ENCODE assay signal across 8 cellular contexts in the genomic region with DNA sequence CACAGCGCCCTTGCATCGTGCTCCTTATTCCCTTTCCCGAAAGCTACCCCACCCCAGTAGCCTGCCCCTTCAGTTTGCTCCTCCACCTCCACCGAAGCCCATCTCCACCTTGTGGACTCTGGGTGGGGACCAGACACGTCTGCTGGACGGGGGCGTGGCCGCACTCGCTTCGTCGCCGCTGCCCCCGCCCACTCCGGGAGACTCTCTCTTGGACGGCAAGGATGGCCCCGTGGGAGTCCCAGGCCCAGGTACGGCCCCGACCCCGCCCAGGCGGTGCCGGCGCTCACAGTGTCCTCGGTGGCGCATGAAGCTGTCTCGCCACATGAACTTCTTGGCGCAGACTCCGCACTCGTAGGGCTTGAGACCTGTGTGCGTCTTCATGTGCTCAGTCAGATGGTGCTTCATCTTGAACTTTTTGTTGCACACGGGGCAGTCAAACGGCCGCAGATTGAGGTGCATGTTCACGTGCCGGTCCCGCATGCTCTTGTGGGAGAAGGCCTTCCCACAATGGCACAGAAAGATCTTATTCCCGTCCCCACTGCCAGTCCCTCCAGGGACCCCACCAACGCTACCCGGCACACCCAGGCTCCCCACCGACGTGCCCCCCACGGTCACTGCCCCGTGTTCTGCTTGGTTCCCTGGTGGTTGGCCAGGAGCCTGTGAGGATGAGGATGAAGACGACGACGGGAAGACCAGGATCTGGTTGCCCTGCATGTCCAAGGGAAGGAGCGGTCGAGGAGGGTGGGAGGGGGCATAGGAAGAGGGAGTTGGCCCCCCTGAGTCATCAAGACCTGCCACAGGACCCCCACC. TPM values are rescaled to one million over a fixed set of nuclear protein-coding genes. Genes with fewer than 3 reads are reported as not detected.
A peak's percentile ranks its signal among the peaks of the same experiment; 100 is the strongest.
DNase-seq lines count a peak whose midpoint lies in the region; ATAC-seq and TF ChIP-seq lines count a peak whose summit lies in the region.

No MANE protein-coding gene starts in this region.

- peak; percentile 41 for DNase-seq in DMS79 treated with DMSO at 0.1 percent for 48 hours (lab: John Stamatoyannopoulos, UW)
- DNase-seq in NCI-H2227 treated with DMSO at 0.1 percent for 48 hours (lab: John Stamatoyannopoulos, UW): peak; percentile 31
- peak; percentile 35 for DNase-seq in cerebellar cortex (ENCODE audit: low spot score)
- peak; percentile 57 for DNase-seq in mesendoderm
- peak in 1 of 2 donors; percentile 90 for DNase-seq in vagina (ENCODE audit: extremely low spot score in 2 of 2)
- no peak for DNase-seq in OCI-M2 (lab: John Stamatoyannopoulos, UW; ENCODE audit: unreplicated experiment)

- H3K9ac ChIP-seq in mesendoderm (ENCODE audit: low read length): peak overlapping the region; percentile 51

- H3K27ac ChIP-seq in mesendoderm (ENCODE audit: low read depth, low read length): no peak overlapping the region
- H3K27ac ChIP-seq in vagina: peak overlapping the region; percentile 99

- no peak overlapping the region for H2AK5ac ChIP-seq in mesendoderm (ENCODE audit: low read length)

- H3K79me1 ChIP-seq in mesendoderm (ENCODE audit: low read length): peaks cover 6% of the 10 kb centered on the region

- H3K4me1 ChIP-seq in mesendoderm (ENCODE audit: control insufficient read depth, low read depth, low read length) (peaks cover 2% of the 10 kb centered on the region), vagina (peaks cover 69% of the 10 kb centered on the region)

- H2BK5ac ChIP-seq in mesendoderm (ENCODE audit: low read length): no peak overlapping the region

- peak overlapping the region; percentile 15 for H3K23ac ChIP-seq in mesendoderm (ENCODE audit: low read length)

- H3K79me2 ChIP-seq in mesendoderm (ENCODE audit: control insufficient read depth, insufficient read depth, low read length): peaks cover 6% of the 10 kb centered on the region

- no peak overlapping the region for H3K18ac ChIP-seq in mesendoderm (ENCODE audit: low read length)

- ATAC-seq in HG03097 (IDR thresholded peaks at IDR 0.05; ENCODE audit: low FRiP score, unreplicated experiment) (no peak), GM18520 (IDR thresholded peaks at IDR 0.05; ENCODE audit: unreplicated experiment) (no peak)

- H3K4me3 ChIP-seq in mesendoderm (ENCODE audit: low read length): no peak overlapping the region
- peak overlapping the region; percentile 73 to 93 for H3K4me3 ChIP-seq in vagina

- H3K9me3 ChIP-seq in vagina: no peaks in the 10 kb centered on the region

- no peak overlapping the region for H4K5ac ChIP-seq in mesendoderm (ENCODE audit: low read length)

- WGBS in mesendoderm (ENCODE audit: extremely low coverage, insufficient coverage, low lambda C conversion rate): no CpG with 5 or more reads among the region's 47 CpGs

- no peak overlapping the region for H2BK120ac ChIP-seq in mesendoderm (ENCODE audit: low read depth, low read length)

- peak overlapping the region; percentile 79 for H3K56ac ChIP-seq in mesendoderm (ENCODE audit: low read length)

- no peak overlapping the region for H3K4ac ChIP-seq in mesendoderm (ENCODE audit: low read depth, low read length)

- no peak for TF ChIP-seq POLR2A in vagina (IDR thresholded peaks at IDR 0.05)

- H3K27me3 ChIP-seq in mesendoderm (ENCODE audit: insufficient read depth, low read length, poor library complexity): no peaks in the 10 kb centered on the region
- H3K27me3 ChIP-seq in vagina: no peaks in the 10 kb centered on the region

- intact Hi-C loops in vagina (cut with DNase I): loop anchor here (5.0 kb wide), 1 partner anchor 102 kb away; a partner anchor contains a TSS

- peak overlapping the region; percentile 35 for H3K4me2 ChIP-seq in mesendoderm (ENCODE audit: low read length)

- no peak for TF ChIP-seq CTCF in vagina (IDR thresholded peaks at IDR 0.05)

- H2BK15ac ChIP-seq in mesendoderm (replicated peaks; ENCODE audit: low read depth): no peak overlapping the region

- no peak overlapping the region for H4K8ac ChIP-seq in mesendoderm (ENCODE audit: low read depth, low read length)

- H3K36me3 ChIP-seq in mesendoderm (ENCODE audit: control insufficient read depth, insufficient read depth, low read length) (peaks cover 5% of the 10 kb centered on the region), vagina (peaks cover 0 to 15% of the 10 kb centered on the region in 2 donors)

RNA-seq across cellular contexts. Expression of a gene that starts 1.3 kb away (rescaled TPM):
- 14.8 TPM for polyA plus RNA-seq in mesendoderm (2013, experiment 1 of 2)
- 14.4 TPM for polyA plus RNA-seq in mesendoderm (2013, experiment 2 of 2)
- 59.9 TPM for total RNA-seq in vagina

RNA-seq across cellular contexts. Expression of a gene that starts 2.4 kb away (rescaled TPM):
- 4.3 TPM for polyA plus RNA-seq in mesendoderm (2013, experiment 1 of 2)
- 4.1 TPM for polyA plus RNA-seq in mesendoderm (2013, experiment 2 of 2)
- total RNA-seq in vagina: 18.4 TPM

RNA-seq across cellular contexts. Expression of a gene that starts 7.6 kb away (rescaled TPM):
- 68.6 TPM for polyA plus RNA-seq in mesendoderm (2013, experiment 1 of 2)
- 69.9 TPM for polyA plus RNA-seq in mesendoderm (2013, experiment 2 of 2)
- total RNA-seq in vagina: 32.2 TPM

RNA-seq across cellular contexts. Expression of a gene that starts 16.4 kb away (rescaled TPM):
- 41.9 TPM for polyA plus RNA-seq in mesendoderm (2013, experiment 1 of 2)
- polyA plus RNA-seq in mesendoderm (2013, experiment 2 of 2): 41.2 TPM
- total RNA-seq in vagina: 41.5 TPM

RNA-seq across cellular contexts. Expression of a gene that starts 25.7 kb away (rescaled TPM):
- 82.0 TPM for polyA plus RNA-seq in mesendoderm (2013, experiment 1 of 2)
- polyA plus RNA-seq in mesendoderm (2013, experiment 2 of 2): 81.7 TPM
- total RNA-seq in vagina: 9.1 TPM
